In genomic region chr3:4107430-4107829, GRCh38 we compare ENCODE assay signal across 26 cellular contexts.
A peak's percentile ranks its signal among the peaks of the same experiment; 100 is the strongest.
DNase-seq lines count a peak whose midpoint lies in the region; ATAC-seq and TF ChIP-seq lines count a peak whose summit lies in the region.
"Had no signal": no experiment of that assay in that cellular context is flagged by ENCODE, and none has a peak within 500 bp of the region (broad histone marks: within the 10 kb centered on the region; RNA-seq: fewer than 3 reads in every experiment).

No MANE protein-coding gene starts in this region.

- intact Hi-C loops in OCI-LY7 (cut with micrococcal nuclease; ENCODE audit: unreplicated experiment) (no loop called here), prostate gland (cut with DNase I) (no loop called here)
- intact Hi-C loops in activated CD8-positive, alpha-beta T cell treated with anti-CD3 and anti-CD28 coated beads for 36 hours (cut with micrococcal nuclease): no loop called here

- no peak for ATAC-seq in activated CD8-positive, alpha-beta T cell treated with anti-CD3 and anti-CD28 coated beads for 36 hours
- ATAC-seq: activated naive CD8-positive, alpha-beta T cell treated with anti-CD3 and anti-CD28 coated beads, Interleukin-2, amount 50 U/mL, for 24 hours; left lung; naive thymus-derived CD4-positive, alpha-beta T cell; PC-3; right cardiac atrium had no signal

- H3K27me3 Mint-ChIP-seq in activated CD8-positive, alpha-beta T cell treated with anti-CD3 and anti-CD28 coated beads for 36 hours: no peaks in the 10 kb centered on the region
- H3K27me3 Mint-ChIP-seq in activated CD4-positive, alpha-beta memory T cell treated with anti-CD3 and anti-CD28 coated beads, Interleukin-2, amount 10 ng/mL, durations not matched to agents 7 days and 5 days: no peaks in the 10 kb centered on the region
- H3K27me3 Mint-ChIP-seq: activated CD4-positive, alpha-beta memory T cell treated with anti-CD3 and anti-CD28 coated beads for 36 hours; naive thymus-derived CD4-positive, alpha-beta T cell had no signal

- no peak overlapping the region for H3K4me2 ChIP-seq in OCI-LY7 (ENCODE audit: low read length)

- H3K4me3 Mint-ChIP-seq in activated CD8-positive, alpha-beta T cell treated with anti-CD3 and anti-CD28 coated beads for 36 hours: no peak overlapping the region
- H3K4me3 Mint-ChIP-seq in activated CD4-positive, alpha-beta memory T cell treated with anti-CD3 and anti-CD28 coated beads, Interleukin-2, amount 10 ng/mL, durations not matched to agents 7 days and 5 days: no peak overlapping the region
- H3K4me3 Mint-ChIP-seq: activated CD4-positive, alpha-beta memory T cell treated with anti-CD3 and anti-CD28 coated beads for 36 hours; activated naive CD8-positive, alpha-beta T cell treated with anti-CD3 and anti-CD28 coated beads, Interleukin-2, amount 50 U/mL, for 24 hours; immature natural killer cell; mesothelial cell of epicardium; naive thymus-derived CD4-positive, alpha-beta T cell had no signal

- no peaks in the 10 kb centered on the region for H3K36me3 ChIP-seq in OCI-LY7 (ENCODE audit: insufficient read depth, low read length)
- no peaks in the 10 kb centered on the region for H3K36me3 ChIP-seq in prostate gland
- H3K36me3 ChIP-seq: left lung, vagina had no signal

- no peaks in the 10 kb centered on the region for H3K9me2 ChIP-seq in OCI-LY7 (ENCODE audit: insufficient read depth, low read length)

- H3K4me1 Mint-ChIP-seq in activated CD8-positive, alpha-beta T cell treated with anti-CD3 and anti-CD28 coated beads for 36 hours (ENCODE audit: low read depth): no peaks in the 10 kb centered on the region
- no peaks in the 10 kb centered on the region for H3K4me1 Mint-ChIP-seq in activated CD4-positive, alpha-beta memory T cell treated with anti-CD3 and anti-CD28 coated beads, Interleukin-2, amount 10 ng/mL, durations not matched to agents 7 days and 5 days
- H3K4me1 Mint-ChIP-seq: activated naive CD8-positive, alpha-beta T cell treated with anti-CD3 and anti-CD28 coated beads, Interleukin-2, amount 50 U/mL, for 24 hours; immature natural killer cell; mesothelial cell of epicardium; naive thymus-derived CD4-positive, alpha-beta T cell had no signal

- H3K4me3 ChIP-seq in OCI-LY7 (ENCODE audit: low read depth, low read length, poor library complexity, severe bottlenecking) (no peak overlapping the region), prostate gland (no peak overlapping the region)
- H3K4me3 ChIP-seq: left lung, testis, vagina had no signal

- H2AFZ ChIP-seq in OCI-LY7 (ENCODE audit: low read length): no peak overlapping the region

- BruUV-seq in OCI-LY7 (replicated peaks; lab: Mats Ljungman, UMichigan): no TSS peak

- H3K36me3 Mint-ChIP-seq in activated CD8-positive, alpha-beta T cell treated with anti-CD3 and anti-CD28 coated beads for 36 hours (ENCODE audit: low read depth): no peaks in the 10 kb centered on the region
- no peaks in the 10 kb centered on the region for H3K36me3 Mint-ChIP-seq in activated CD4-positive, alpha-beta memory T cell treated with anti-CD3 and anti-CD28 coated beads, Interleukin-2, amount 10 ng/mL, durations not matched to agents 7 days and 5 days (ENCODE audit: low read depth)
- H3K36me3 Mint-ChIP-seq: activated CD4-positive, alpha-beta memory T cell treated with anti-CD3 and anti-CD28 coated beads for 36 hours; immature natural killer cell; mesothelial cell of epicardium had no signal

- H3K9me3 Mint-ChIP-seq in activated CD8-positive, alpha-beta T cell treated with anti-CD3 and anti-CD28 coated beads for 36 hours: peaks cover 3% of the 10 kb centered on the region
- H3K9me3 Mint-ChIP-seq in activated CD4-positive, alpha-beta memory T cell treated with anti-CD3 and anti-CD28 coated beads, Interleukin-2, amount 10 ng/mL, durations not matched to agents 7 days and 5 days: no peaks in the 10 kb centered on the region

- TF ChIP-seq POLR2A in prostate gland (IDR thresholded peaks at IDR 0.05): no peak

- peak; percentile 16; the same call in 1 of the 2 replicates for TF ChIP-seq CTCF in 22Rv1 (IDR thresholded peaks at IDR 0.05)
- TF ChIP-seq CTCF in GM20000 (IDR thresholded peaks at IDR 0.05; ENCODE audit: extremely low read depth, missing control alignments): peak; percentile 3
- TF ChIP-seq CTCF in OCI-LY7 (conservative IDR thresholded peaks at IDR 0.05; ENCODE audit: low read length): peak; percentile 47
- no peak for TF ChIP-seq CTCF in activated CD8-positive, alpha-beta T cell treated with anti-CD3 and anti-CD28 coated beads for 36 hours (IDR thresholded peaks at IDR 0.05)
- TF ChIP-seq CTCF in prostate gland (IDR thresholded peaks at IDR 0.05): no peak

- H4K20me1 ChIP-seq in OCI-LY7 (ENCODE audit: insufficient read depth, low read length): no peaks in the 10 kb centered on the region

- H3K4me1 ChIP-seq in OCI-LY7 (ENCODE audit: insufficient read depth, low read length, poor library complexity, severe bottlenecking) (no peaks in the 10 kb centered on the region), prostate gland (replicated peaks) (no peaks in the 10 kb centered on the region)
- H3K4me1 ChIP-seq: left lung, testis, vagina had no signal

- H3K9me3 ChIP-seq in OCI-LY7 (ENCODE audit: low read length) (no peaks in the 10 kb centered on the region), prostate gland (no peaks in the 10 kb centered on the region)
- H3K9me3 ChIP-seq: testis, vagina had no signal

- H3K27me3 ChIP-seq in prostate gland (replicated peaks; ENCODE audit: insufficient read depth): no peaks in the 10 kb centered on the region
- H3K27me3 ChIP-seq: left lung, testis, vagina had no signal

- H3K79me2 ChIP-seq in OCI-LY7 (ENCODE audit: insufficient read depth, low read depth, low read length): no peaks in the 10 kb centered on the region

- DNase-seq in GM20000 (ENCODE audit: low spot score) (no peak), OCI-LY7 (ENCODE audit: low spot score) (no peak), iPS-NIHi11 (ENCODE audit: low spot score) (peak; percentile 26), A172 (ENCODE audit: low spot score) (no peak), prostate gland (ENCODE audit: low spot score) (no peak)
- DNase-seq in activated CD8-positive, alpha-beta T cell treated with anti-CD3 and anti-CD28 coated beads for 36 hours: no peak
- no peak for DNase-seq in activated CD4-positive, alpha-beta memory T cell treated with anti-CD3 and anti-CD28 coated beads, Interleukin-2, amount 10 ng/mL, durations not matched to agents 7 days and 5 days
- DNase-seq: activated CD4-positive, alpha-beta memory T cell treated with anti-CD3 and anti-CD28 coated beads for 36 hours; activated effector memory CD4-positive, alpha-beta T cell treated with Interleukin-2 at 50 U/mL for 16 hours; activated naive CD8-positive, alpha-beta T cell treated with anti-CD3 and anti-CD28 coated beads, Interleukin-2, amount 50 U/mL, for 24 hours; immature natural killer cell; left lung; naive thymus-derived CD4-positive, alpha-beta T cell; NCI-H1694 treated with DMSO at 0.1 percent for 48 hours; NCI-H2227 treated with DMSO at 0.1 percent for 48 hours; NCI-H748 treated with DMSO at 0.1 percent for 48 hours; PC-3; right cardiac atrium; SHP77 treated with DMSO at 0.1 percent for 48 hours; stimulated activated CD4-positive, alpha-beta T cell treated with anti-CD3 and anti-CD28 coated beads, Interleukin-4, amount 100 ng/mL, for 4 hours; stimulated activated naive CD4-positive, alpha-beta T cell treated with Interleukin-2 at 50 U/mL for 16 hours; SW 1271; testis had no signal

- CTCF ChIA-PET in OCI-LY7 (lab: Charles Lee; ENCODE audit: unreplicated experiment): no interaction called here
- CTCF ChIA-PET in activated CD8-positive, alpha-beta T cell treated with anti-CD3 and anti-CD28 coated beads for 36 hours (lab: Charles Lee): interaction anchor here (1.5 kb wide), 1 partner anchor 39 kb away, joined by 3 read pairs; no protein-coding TSS in a partner anchor
- CTCF ChIA-PET in activated CD4-positive, alpha-beta memory T cell treated with anti-CD3 and anti-CD28 coated beads, Interleukin-2, amount 10 ng/mL, durations not matched to agents 7 days and 5 days (lab: Charles Lee): interaction anchor here (1.2 kb wide), 1 partner anchor 13 kb away, joined by 3 read pairs; no protein-coding TSS in a partner anchor

- POLR2A ChIA-PET in OCI-LY7 (lab: Charles Lee): interaction anchor here (0.5 kb wide), 1 partner anchor 380 kb away, joined by 3 read pairs; no protein-coding TSS in a partner anchor
- POLR2A ChIA-PET in activated CD8-positive, alpha-beta T cell treated with anti-CD3 and anti-CD28 coated beads for 36 hours (lab: Charles Lee): no interaction called here
- POLR2A ChIA-PET in activated CD4-positive, alpha-beta memory T cell treated with anti-CD3 and anti-CD28 coated beads, Interleukin-2, amount 10 ng/mL, durations not matched to agents 7 days and 5 days (lab: Charles Lee): no interaction called here

- H3K27ac ChIP-seq in 22Rv1 (no peak overlapping the region), OCI-LY7 (ENCODE audit: low read depth, low read length, poor library complexity, severe bottlenecking) (no peak overlapping the region), prostate gland (no peak overlapping the region)
- H3K27ac ChIP-seq: left lung, testis, vagina had no signal

- H3K27ac Mint-ChIP-seq in activated CD8-positive, alpha-beta T cell treated with anti-CD3 and anti-CD28 coated beads for 36 hours: no peak overlapping the region
- H3K27ac Mint-ChIP-seq in activated CD4-positive, alpha-beta memory T cell treated with anti-CD3 and anti-CD28 coated beads, Interleukin-2, amount 10 ng/mL, durations not matched to agents 7 days and 5 days: no peak overlapping the region
- H3K27ac Mint-ChIP-seq: activated CD4-positive, alpha-beta memory T cell treated with anti-CD3 and anti-CD28 coated beads for 36 hours; activated naive CD8-positive, alpha-beta T cell treated with anti-CD3 and anti-CD28 coated beads, Interleukin-2, amount 50 U/mL, for 24 hours; immature natural killer cell; mesothelial cell of epicardium; naive thymus-derived CD4-positive, alpha-beta T cell had no signal

- 63% methylated on average over 3 of the region's 3 CpGs for WGBS in prostate gland

Comparison
In these comparisons a context has a peak if more than half of its experiments do, and no peak if none do; other contexts are left out.
1. CTCF ChIP-seq: peak in 22Rv1 (single experiment), GM20000 (single experiment) and OCI-LY7 (single experiment); none in activated CD8-positive, alpha-beta T cell treated with anti-CD3 and anti-CD28 coated beads for 36 hours (single experiment) and prostate gland (0 of 4).